Comparison of ENCODE assay signal across 1 cellular context in genomic region chr11:74646215-74646614, GRCh38.
TF ChIP-seq lines count a peak whose summit lies in the region.

No MANE protein-coding gene starts in this region.

TF ChIP-seq in SK-N-SH treated with all-trans-retinoic acid at 6 μM for 48 hours, 23 proteins besides CTCF, POLR2A, EP300 and RAD21 (continued from another document):
- TF ChIP-seq POU6F1 (CRISPR knock-in tag; IDR thresholded peaks at IDR 0.05; ENCODE audit: borderline replicate concordance, low read depth) (no peak), ISL1 (CRISPR knock-in tag; IDR thresholded peaks at IDR 0.05) (peak; percentile 97), ZNF70 (CRISPR knock-in tag; IDR thresholded peaks at IDR 0.05) (no peak), TCF4 (CRISPR knock-in tag; IDR thresholded peaks at IDR 0.05; ENCODE audit: borderline replicate concordance) (peak; percentile 98), GLIS3 (CRISPR knock-in tag; IDR thresholded peaks at IDR 0.05) (no peak), SNAI2 (CRISPR knock-in tag; IDR thresholded peaks at IDR 0.05) (peak; percentile 73; the same call in 1 of the 2 replicates), PPARA (CRISPR knock-in tag; IDR thresholded peaks at IDR 0.05; ENCODE audit: borderline replicate concordance) (no peak), ZNF8 (CRISPR knock-in tag; IDR thresholded peaks at IDR 0.05) (0 out of 2 replicates have a peak, but pooled peaks have one; percentile 47), ARNTL (CRISPR knock-in tag; IDR thresholded peaks at IDR 0.05; ENCODE audit: borderline replicate concordance, low read depth) (no peak), OSR1 (CRISPR knock-in tag; IDR thresholded peaks at IDR 0.05) (no peak), TSHZ2 (CRISPR knock-in tag; IDR thresholded peaks at IDR 0.05) (0 out of 2 replicates have a peak, but pooled peaks have one; percentile 57), ZFP3 (CRISPR knock-in tag; IDR thresholded peaks at IDR 0.05) (no peak), ZFP30 (CRISPR knock-in tag; IDR thresholded peaks at IDR 0.05) (no peak), ZC3H10 (CRISPR knock-in tag; IDR thresholded peaks at IDR 0.05) (0 out of 2 replicates have a peak, but pooled peaks have one; percentile 28)
